7 cellular contexts compared by ENCODE assay signal in genomic region chr1:112396668-112397025, GRCh38. TPM values are rescaled to one million over a fixed set of nuclear protein-coding genes. Genes with fewer than 3 reads are reported as not detected.
DNase-seq lines count a peak whose midpoint lies in the region; TF ChIP-seq lines count a peak whose summit lies in the region.

No MANE protein-coding gene starts in this region.

- peak; percentile 29 for DNase-seq in NCI-H69 (lab: John Stamatoyannopoulos, UW)
- no peak for DNase-seq in GOT3 (lab: John Stamatoyannopoulos, UW)
- no peak for DNase-seq in NCI-H2107 (lab: John Stamatoyannopoulos, UW)
- DNase-seq in stimulated activated CD4-positive, alpha-beta T cell treated with anti-CD3 and anti-CD28 coated beads, Interleukin-4, amount 100 ng/mL, for 24 hours = no peak

- H3F3A ChIP-seq in neural cell (ENCODE audit: insufficient read depth, low read length, poor library complexity, severe bottlenecking) = no peaks in the 10 kb centered on the region

- H3K4me3 ChIP-seq in GM08714 (ENCODE audit: low read length) = peak overlapping the region; percentile 93
- H3K4me3 ChIP-seq in ectodermal cell (ENCODE audit: insufficient read depth, low read depth, low read length) = peak overlapping the region; percentile 87
- peak overlapping the region; percentile 97 for H3K4me3 ChIP-seq in neural cell (ENCODE audit: low read length)

- H3K27ac ChIP-seq in ectodermal cell (ENCODE audit: insufficient read depth, low read depth, low read length, poor library complexity, severe bottlenecking) (no peak overlapping the region), neural cell (ENCODE audit: low read length) (peak overlapping the region; percentile 97)

- no peaks in the 10 kb centered on the region for H3K9me2 ChIP-seq in neural cell (ENCODE audit: insufficient read depth, low read length)

- no peak for TF ChIP-seq RAD21 in neural cell (conservative IDR thresholded peaks at IDR 0.05)

- H3K27me3 ChIP-seq in ectodermal cell (ENCODE audit: control insufficient read depth, insufficient read depth, low read length, poor library complexity, severe bottlenecking) (no peaks in the 10 kb centered on the region), neural cell (ENCODE audit: insufficient read depth, low read depth, low read length) (no peaks in the 10 kb centered on the region)

- peak overlapping the region; percentile 99 for H3K9ac ChIP-seq in neural cell (ENCODE audit: low read length)

- no peak for TF ChIP-seq CTCF in neural cell (IDR thresholded peaks at IDR 0.05; ENCODE audit: poor library complexity, severe bottlenecking)

- peak overlapping the region; percentile 91 for H2AFZ ChIP-seq in neural cell (ENCODE audit: low read depth, low read length)

- WGBS in ectodermal cell, 2 experiments = 0 to 2% methylated on average over 9 of the region's 9 CpGs

- peak overlapping the region; percentile 75 for H3K4me2 ChIP-seq in neural cell (ENCODE audit: low read length)

- no peaks in the 10 kb centered on the region for H4K20me1 ChIP-seq in neural cell (ENCODE audit: insufficient read depth)

- no peak for TF ChIP-seq EP300 in neural cell (conservative IDR thresholded peaks at IDR 0.05; ENCODE audit: poor library complexity, severe bottlenecking)

- H3K4me1 ChIP-seq in ectodermal cell (ENCODE audit: control insufficient read depth, insufficient read depth, low read length) = peaks cover 3% of the 10 kb centered on the region

- H3K36me3 ChIP-seq in ectodermal cell (ENCODE audit: control insufficient read depth, insufficient read depth, low read length) (no peaks in the 10 kb centered on the region), neural cell (ENCODE audit: insufficient read depth, low read length) (no peaks in the 10 kb centered on the region)

- H3K9me3 ChIP-seq in ectodermal cell (ENCODE audit: control insufficient read depth, low read length) = no peaks in the 10 kb centered on the region
- no peaks in the 10 kb centered on the region for H3K9me3 ChIP-seq in neural cell (ENCODE audit: low read length)

- H3K79me2 ChIP-seq in neural cell (replicated peaks; ENCODE audit: insufficient read depth, low read length) = peaks cover 54% of the 10 kb centered on the region

TF ChIP-seq in neural cell, 6 proteins besides CTCF, POLR2A, EP300 and RAD21:
- TF ChIP-seq MXI1 (conservative IDR thresholded peaks at IDR 0.05; ENCODE audit: poor library complexity, severe bottlenecking) (no peak), REST (IDR thresholded peaks at IDR 0.05; ENCODE audit: borderline replicate concordance) (peak; percentile 40), TAF1 (IDR thresholded peaks at IDR 0.05; ENCODE audit: low read depth) (peak; percentile 40), POLR2AphosphoS5 (IDR thresholded peaks at IDR 0.05) (no peak), SMC3 (conservative IDR thresholded peaks at IDR 0.05; ENCODE audit: poor library complexity) (peak; percentile 22), EZH2 (IDR thresholded peaks at IDR 0.05; ENCODE audit: borderline replicate concordance, insufficient read depth, low read length, poor library complexity, severe bottlenecking) (no peak)

RNA-seq across cellular contexts. Expression of gene CTTNBP2NL, which starts 0.6 kb away (rescaled TPM):
- polyA plus RNA-seq in ectodermal cell (2013, experiment 1 of 4) = 30.1 TPM
- 33.8 TPM for polyA plus RNA-seq in ectodermal cell (2013, experiment 2 of 4)
- polyA plus RNA-seq in ectodermal cell (2013, experiment 3 of 4) = 18.6 TPM
- polyA plus RNA-seq in ectodermal cell (2013, experiment 4 of 4) = 21.7 TPM
- 11.8 and 12.5 TPM in 2 replicates for polyA plus RNA-seq in neural cell
- polyA minus RNA-seq in neural cell = 57.5 and 69.9 TPM in 2 replicates
